Comparison of ENCODE assay signal across 12 cellular contexts in genomic region chr2:189393440-189394111, GRCh38. TPM values are rescaled to one million over a fixed set of nuclear protein-coding genes. Genes with fewer than 3 reads are reported as not detected.
DNase-seq lines count a peak whose midpoint lies in the region; ATAC-seq and TF ChIP-seq lines count a peak whose summit lies in the region.
"Had no signal": no experiment of that assay in that cellular context is flagged by ENCODE, and none has a peak within 500 bp of the region (broad histone marks: within the 10 kb centered on the region; RNA-seq: fewer than 3 reads in every experiment).

No MANE protein-coding gene starts in this region.

- H3K36me3 ChIP-seq in SJCRH30 (no peaks in the 10 kb centered on the region), BE2C (no peaks in the 10 kb centered on the region)

- H3K27me3 ChIP-seq in SJCRH30 (no peaks in the 10 kb centered on the region), BE2C (no peaks in the 10 kb centered on the region)

- H3K4me1 ChIP-seq in SJCRH30 (peaks cover 23% of the 10 kb centered on the region), BE2C (no peaks in the 10 kb centered on the region)

- TF ChIP-seq CTCF in retinal pigment epithelial cell (conservative IDR thresholded peaks at IDR 0.05; ENCODE audit: low read depth, low read length) (no peak), BE2C (IDR thresholded peaks at IDR 0.05; ENCODE audit: low read depth, low read length) (no peak)

- H3K9me3 ChIP-seq in SJCRH30 (replicated peaks) (peaks cover 7% of the 10 kb centered on the region; the same call in 1 of the 2 replicates), BE2C (no peaks in the 10 kb centered on the region)

- peak; percentile 96 for DNase-seq in EL
- peak; percentile 68 to 85 for DNase-seq in SJCRH30
- peak; percentile 98 for DNase-seq in fibroblast of peridontal ligament (ENCODE audit: extremely low read depth)
- DNase-seq in retinal pigment epithelial cell (ENCODE audit: low read depth), result peak; percentile 82
- DNase-seq in BE2C, result no peak
- DNase-seq in activated effector memory CD4-positive, alpha-beta T cell treated with anti-CD3 and anti-CD28 coated beads, Interleukin-2, amount 50 U/mL, for 16 hours, result no peak
- DNase-seq: activated B cell treated with CpG ODN at 0.5 μM for 24 hours; left cardiac atrium; NCI-H2171 treated with DMSO at 0.1 percent for 48 hours; stimulated activated CD4-positive, alpha-beta T cell treated with anti-CD3 and anti-CD28 coated beads, Interleukin-4, amount 100 ng/mL, for 4 hours had no signal

- ATAC-seq in HG03469 (IDR thresholded peaks at IDR 0.05; ENCODE audit: unreplicated experiment), result no peak
- no peak for ATAC-seq in GM19467 (IDR thresholded peaks at IDR 0.05; ENCODE audit: unreplicated experiment)

- peak overlapping the region; percentile 13 for H3K27ac ChIP-seq in SJCRH30

- H3K4me3 ChIP-seq in SJCRH30 (no peak overlapping the region), retinal pigment epithelial cell (ENCODE audit: low read length) (no peak overlapping the region), BE2C (ENCODE audit: low read depth, low read length) (no peak overlapping the region)

RNA-seq across cellular contexts. Expression of gene WDR75, which starts 47.7 kb away (rescaled TPM):
- total RNA-seq in SJCRH30 (2014; rRNA removed; shearing (Covaris generic)), result 257 and 288 TPM in 2 replicates
- polyA plus RNA-seq in BE2C (2012; ENCODE audit: insufficient read depth, insufficient read length, low read depth), result 41.4 TPM

Comparison
In these comparisons a context has a peak if more than half of its experiments do, and no peak if none do; other contexts are left out.
1. DNase-seq: peak in EL (single experiment), SJCRH30 (2 of 2), fibroblast of peridontal ligament (single experiment) and retinal pigment epithelial cell (single experiment); none in BE2C (single experiment) and activated effector memory CD4-positive, alpha-beta T cell treated with anti-CD3 and anti-CD28 coated beads, Interleukin-2, amount 50 U/mL, for 16 hours (single experiment).